Comparison of ENCODE assay signal across 10 cellular contexts in the genomic region with DNA sequence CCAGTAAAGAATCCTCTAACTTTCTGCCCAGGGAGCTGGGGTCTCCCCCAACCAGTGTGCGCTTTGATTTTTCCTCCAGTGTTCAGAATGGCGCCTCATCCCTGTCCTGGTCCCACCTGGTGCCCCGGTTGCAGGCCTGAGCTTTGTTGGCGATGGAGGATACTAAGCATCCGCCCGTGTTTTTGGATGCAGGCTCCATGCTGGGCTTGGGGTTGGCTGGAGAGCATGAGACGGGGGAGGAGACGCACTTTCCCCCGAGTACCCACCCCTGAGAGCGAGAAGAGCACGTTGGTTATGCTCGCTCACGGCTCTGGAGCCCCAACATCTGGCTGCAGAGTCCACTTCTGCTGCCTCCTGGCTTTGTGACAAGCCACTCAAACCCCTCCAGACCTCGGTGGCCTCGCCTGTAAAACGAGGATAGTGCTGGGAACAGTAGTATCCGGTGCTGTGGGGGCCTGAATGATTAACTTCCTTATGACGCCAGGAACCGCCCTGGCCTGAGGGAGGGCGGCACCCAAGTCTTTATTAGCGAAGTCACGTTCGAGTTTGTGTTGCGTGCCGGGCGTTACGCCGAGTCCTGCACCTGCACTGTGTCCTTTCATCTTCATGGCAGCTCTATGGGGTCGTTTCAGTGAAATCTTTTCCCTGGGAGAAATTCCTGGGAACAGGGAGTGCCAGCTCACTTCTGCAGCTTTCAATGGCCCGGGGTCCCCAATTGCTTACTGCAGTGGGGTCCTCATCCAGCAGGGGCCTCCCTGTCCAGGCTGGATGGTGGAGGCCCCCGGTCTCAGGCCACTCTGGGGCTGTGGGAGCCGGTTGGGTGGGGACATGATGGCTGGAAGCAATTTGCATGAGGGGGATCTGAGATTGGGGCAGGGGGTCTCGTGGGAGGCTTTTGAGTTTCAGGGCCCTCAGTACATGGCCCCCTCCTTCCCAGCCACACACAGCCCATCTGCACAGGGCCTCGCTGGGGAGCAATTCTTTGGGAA. TPM values are rescaled to one million over a fixed set of nuclear protein-coding genes. Genes with fewer than 3 reads are reported as not detected.
A peak's percentile ranks its signal among the peaks of the same experiment; 100 is the strongest.
DNase-seq lines count a peak whose midpoint lies in the region; ATAC-seq lines count a peak whose summit lies in the region.
"Had no signal": no experiment of that assay in that cellular context is flagged by ENCODE, and none has a peak within 500 bp of the region (broad histone marks: within the 10 kb centered on the region; RNA-seq: fewer than 3 reads in every experiment).

No MANE protein-coding gene starts in this region.

- H2AK5ac ChIP-seq in trophoblast cell (ENCODE audit: low read length) = no peak overlapping the region

- peak; percentile 37 for DNase-seq in Daoy (ENCODE audit: low read depth)
- peak; percentile 55 for DNase-seq in RPMI7951 (ENCODE audit: low read depth)
- peak; percentile 62 for DNase-seq in Right ventricle myocardium superior
- peak in 1 of 2 donors; percentile 22 for DNase-seq in trophoblast cell
- no peak for DNase-seq in RKO (ENCODE audit: low spot score)
- no peak for DNase-seq in NCI-H1417 treated with DMSO at 0.1 percent for 48 hours (lab: John Stamatoyannopoulos, UW)
- no peak for DNase-seq in head of caudate nucleus
- DNase-seq: midbrain had no signal

- no peaks in the 10 kb centered on the region for H3K27me3 ChIP-seq in trophoblast cell (ENCODE audit: insufficient read depth, low read length)

- no CpG with 5 or more reads among the region's 34 CpGs for WGBS in trophoblast cell (ENCODE audit: extremely low coverage, insufficient coverage, insufficient read length)

- H3K36me3 ChIP-seq in trophoblast cell (ENCODE audit: control insufficient read depth in 1 of 2, insufficient read depth in 2 of 2, low read length in 2 of 2) = no peaks in the 10 kb centered on the region

- peak; percentile 75 for ATAC-seq in Right ventricle myocardium superior (ENCODE audit: poor library complexity)
- no peak for ATAC-seq in GM21423 (IDR thresholded peaks at IDR 0.05; ENCODE audit: unreplicated experiment)

- H3K9me3 ChIP-seq in trophoblast cell (ENCODE audit: insufficient read depth, low read depth, low read length) = no peaks in the 10 kb centered on the region

- peak overlapping the region; percentile 25 for H3K9ac ChIP-seq in trophoblast cell (ENCODE audit: low read length)

- no peak overlapping the region for H2BK120ac ChIP-seq in trophoblast cell (ENCODE audit: insufficient read depth, low read length, poor library complexity)

- H3K79me2 ChIP-seq in trophoblast cell (ENCODE audit: control insufficient read depth, insufficient read depth, low read length, poor library complexity) = no peaks in the 10 kb centered on the region

- no peak overlapping the region for H4K8ac ChIP-seq in trophoblast cell (ENCODE audit: low read depth, low read length)

- H3K79me1 ChIP-seq in trophoblast cell (ENCODE audit: low read length) = no peaks in the 10 kb centered on the region

- no peak overlapping the region for H3K27ac ChIP-seq in trophoblast cell (ENCODE audit: low read depth, low read length)

- no peaks in the 10 kb centered on the region for H3K4me1 ChIP-seq in trophoblast cell (ENCODE audit: control insufficient read depth in 1 of 2, insufficient read depth in 2 of 2, low read length in 2 of 2)

- H2BK5ac ChIP-seq in trophoblast cell (ENCODE audit: low read depth, low read length, poor library complexity) = no peak overlapping the region

- no peak overlapping the region for H3K4me2 ChIP-seq in trophoblast cell (ENCODE audit: low read length)

- H2BK12ac ChIP-seq in trophoblast cell (ENCODE audit: low read length) = no peak overlapping the region

- no peak overlapping the region for H3K14ac ChIP-seq in trophoblast cell (ENCODE audit: low read length)

- no peak overlapping the region for H3K4me3 ChIP-seq in trophoblast cell (ENCODE audit: low read depth, low read length)

- no peak overlapping the region for H4K12ac ChIP-seq in trophoblast cell (ENCODE audit: low read depth, low read length)

- intact Hi-C loops in Right ventricle myocardium superior (cut with DNase I) (no loop called here), head of caudate nucleus (cut with DNase I) (no loop called here)

- no peak overlapping the region for H3K18ac ChIP-seq in trophoblast cell (ENCODE audit: low read length)

- no peak overlapping the region for H4K91ac ChIP-seq in trophoblast cell (ENCODE audit: low read depth, low read length)

- no peak overlapping the region for H2AFZ ChIP-seq in trophoblast cell (ENCODE audit: insufficient read depth, low read length, poor library complexity)

- H3K23ac ChIP-seq in trophoblast cell (ENCODE audit: low read length) = no peak overlapping the region

- H3K4ac ChIP-seq in trophoblast cell (ENCODE audit: low read depth, low read length) = no peak overlapping the region

RNA-seq across cellular contexts. Expression of a gene that starts 25.5 kb away (rescaled TPM):
- total RNA-seq in Daoy (2014; rRNA removed; shearing (Covaris generic)) = not detected in 2 replicates
- total RNA-seq in RPMI7951 (2014; rRNA removed; shearing (Covaris generic)) = not detected in 2 replicates
- total RNA-seq in Right ventricle myocardium superior = not detected
- not detected in 2 replicates for polyA plus RNA-seq in trophoblast cell (2013)
- total RNA-seq: activated CD8-positive, alpha-beta memory T cell treated with anti-CD3 and anti-CD28 coated beads for 36 hours had no signal

RNA-seq across cellular contexts. Expression of a gene that starts 51.6 kb away (rescaled TPM):
- total RNA-seq in Daoy (2014; rRNA removed; shearing (Covaris generic)) = 7.6 and 10.3 TPM in 2 replicates
- 5.3 and 5.4 TPM in 2 replicates for total RNA-seq in RPMI7951 (2014; rRNA removed; shearing (Covaris generic))
- total RNA-seq in Right ventricle myocardium superior = 13.5 TPM
- polyA plus RNA-seq in trophoblast cell (2013) = 6.2 and 6.6 TPM in 2 replicates

RNA-seq across cellular contexts. Expression of a gene that starts 51.6 kb away (rescaled TPM):
- total RNA-seq in Daoy (2014; rRNA removed; shearing (Covaris generic)) = 111 and 163 TPM in 2 replicates
- total RNA-seq in RPMI7951 (2014; rRNA removed; shearing (Covaris generic)) = 116 and 134 TPM in 2 replicates
- 124 TPM for total RNA-seq in Right ventricle myocardium superior
- polyA plus RNA-seq in trophoblast cell (2013) = 47.9 and 49.0 TPM in 2 replicates

RNA-seq across cellular contexts. Expression of a gene that starts 57.8 kb away (rescaled TPM):
- total RNA-seq in Daoy (2014; rRNA removed; shearing (Covaris generic)) = not detected in 2 replicates
- total RNA-seq in RPMI7951 (2014; rRNA removed; shearing (Covaris generic)) = under 0.01 TPM in 1 of 2 replicates, not detected in the other
- total RNA-seq in Right ventricle myocardium superior = 4.9 TPM
- 0.29 and 0.39 TPM in 2 replicates for polyA plus RNA-seq in trophoblast cell (2013)
- total RNA-seq: activated CD8-positive, alpha-beta memory T cell treated with anti-CD3 and anti-CD28 coated beads for 36 hours had no signal

Comparison
In these comparisons a context has a peak if more than half of its experiments do, and no peak if none do; other contexts are left out.
1. DNase-seq: peak in Daoy (single experiment), RPMI7951 (single experiment) and Right ventricle myocardium superior (single experiment); none in RKO (single experiment), NCI-H1417 treated with DMSO at 0.1 percent for 48 hours (single experiment) and head of caudate nucleus (0 of 42).